Comparison of ENCODE assay signal across 8 cellular contexts in genomic region chr19:3434630-3435553, GRCh38. TPM values are rescaled to one million over a fixed set of nuclear protein-coding genes. Genes with fewer than 3 reads are reported as not detected.
A peak's percentile ranks its signal among the peaks of the same experiment; 100 is the strongest.
DNase-seq lines count a peak whose midpoint lies in the region; ATAC-seq and TF ChIP-seq lines count a peak whose summit lies in the region.

No MANE protein-coding gene starts in this region.

- ATAC-seq in GM19043 (IDR thresholded peaks at IDR 0.05; ENCODE audit: low read depth, unreplicated experiment) (peak; percentile 69), HG03378 (IDR thresholded peaks at IDR 0.05; ENCODE audit: unreplicated experiment) (peak; percentile 66)

- no peaks in the 10 kb centered on the region for H3K27me3 ChIP-seq in liver (ENCODE audit: control insufficient read depth in 4 of 4, insufficient read depth in 4 of 4, low read length in 3 of 4)

- peak in 1 of 2 donors; percentile 27 for TF ChIP-seq RAD21 in liver (IDR thresholded peaks at IDR 0.05)

- WGBS in liver = 44% methylated on average over 67 of the region's 67 CpGs

- peak overlapping the region; percentile 66 to 76 for H3K27ac ChIP-seq in liver (ENCODE audit: low read depth in 1 of 2, low read length in 2 of 2)

- DNase-seq in AG08396 (ENCODE audit: low spot score) (peak; percentile 97), NCI-H526 (lab: John Stamatoyannopoulos, UW) (peak; percentile 76 to 94), dermis microvascular lymphatic vessel endothelial cell (ENCODE audit: low read depth in 2 of 2) (peak; percentile 84 to 96)
- peak; percentile 97 for DNase-seq in activated CD4-positive, alpha-beta T cell treated with anti-CD3 and anti-CD28 coated beads, Interleukin-2, amount 50 U/mL, for 48 hours
- DNase-seq in stimulated activated CD4-positive, alpha-beta T cell treated with anti-CD3 and anti-CD28 coated beads, Interleukin-2, amount 100 ng/mL, for 48 hours = peak; percentile 94 to 95

- H3K36me3 ChIP-seq in liver (ENCODE audit: control insufficient read depth in 4 of 4, insufficient read depth in 3 of 4, low read depth in 1 of 4, low read length in 3 of 4) = peaks cover 13 to 27% (median 19%) of the 10 kb centered on the region in 4 donors

- H3K4me3 ChIP-seq in liver (ENCODE audit: low read depth in 1 of 3, low read length in 3 of 3) = peak overlapping the region in 1 of 3 donors; percentile 12

- no peak for TF ChIP-seq CTCF in liver (IDR thresholded peaks at IDR 0.05; ENCODE audit: low read depth, low read length, missing input control)

- H3K9me3 ChIP-seq in liver (ENCODE audit: control insufficient read depth in 4 of 4, low read length in 3 of 4) = no peaks in the 10 kb centered on the region

- H3K4me1 ChIP-seq in liver (ENCODE audit: control insufficient read depth in 4 of 4, insufficient read depth in 4 of 4, low read length in 3 of 4) = peaks cover 4 to 28% (median 17%) of the 10 kb centered on the region in 4 donors

- H3K9ac ChIP-seq in liver (ENCODE audit: low read depth in 1 of 2, low read length in 2 of 2) = peak overlapping the region; percentile 4 to 11

TF ChIP-seq in liver, 16 proteins besides CTCF, POLR2A, EP300 and RAD21:
- TF ChIP-seq ZBTB33 (IDR thresholded peaks at IDR 0.05) (peak; percentile 97), EGR1 (IDR thresholded peaks at IDR 0.05; ENCODE audit: low read depth in 2 of 2) (peak in 1 of 2 donors; percentile 94), SP1 (IDR thresholded peaks at IDR 0.05) (peak; percentile 41), FOXA1 (IDR thresholded peaks at IDR 0.05) (no peak), HNF4G (IDR thresholded peaks at IDR 0.05) (no peak), REST (IDR thresholded peaks at IDR 0.05) (no peak), GABPA (IDR thresholded peaks at IDR 0.05 in 1 of 2, conservative IDR thresholded peaks at IDR 0.05 in 1 of 2) (peak; percentile 83 to 87), TAF1 (conservative IDR thresholded peaks at IDR 0.05) (no peak), HNF4A (conservative IDR thresholded peaks at IDR 0.05) (no peak), YY1 (IDR thresholded peaks at IDR 0.05) (no peak), RXRA (IDR thresholded peaks at IDR 0.05) (no peak), NR2F2 (IDR thresholded peaks at IDR 0.05) (no peak), FOXA2 (IDR thresholded peaks at IDR 0.05) (no peak), JUND (IDR thresholded peaks at IDR 0.05) (peak; percentile 96)
- TF ChIP-seq, protein P1, sequence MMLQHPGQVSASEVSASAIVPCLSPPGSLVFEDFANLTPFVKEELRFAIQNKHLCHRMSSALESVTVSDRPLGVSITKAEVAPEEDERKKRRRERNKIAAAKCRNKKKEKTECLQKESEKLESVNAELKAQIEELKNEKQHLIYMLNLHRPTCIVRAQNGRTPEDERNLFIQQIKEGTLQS (IDR thresholded peaks at IDR 0.05) = peak; percentile 68
- TF ChIP-seq, protein P2, sequence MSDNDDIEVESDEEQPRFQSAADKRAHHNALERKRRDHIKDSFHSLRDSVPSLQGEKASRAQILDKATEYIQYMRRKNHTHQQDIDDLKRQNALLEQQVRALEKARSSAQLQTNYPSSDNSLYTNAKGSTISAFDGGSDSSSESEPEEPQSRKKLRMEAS (IDR thresholded peaks at IDR 0.05) = no peak

RNA-seq across cellular contexts. Expression of gene SMIM24, which starts 45.4 kb away (rescaled TPM):
- total RNA-seq in dermis microvascular lymphatic vessel endothelial cell (not detected in 2 replicates), liver (1 to 10 TPM in 1 of 2 donors, under 1 TPM in 1; 0.17 to 2.8 TPM)
- polyA plus RNA-seq in liver = 10 to 100 TPM in 1 of 2 donors, 1 to 10 TPM in 1; 2.7 to 13.7 TPM

RNA-seq across cellular contexts. Expression of gene SMIM44, which starts 48.3 kb away (rescaled TPM):
- total RNA-seq in dermis microvascular lymphatic vessel endothelial cell = not detected in 2 replicates
- total RNA-seq in liver = not detected
- not detected for polyA plus RNA-seq in liver
